ENCODE assay signal across 24 cellular contexts in genomic region chr22:48279465-48279765, GRCh38.
"Had no signal": no experiment of that assay in that cellular context is flagged by ENCODE, and none has a peak within 500 bp of the region (broad histone marks: within the 10 kb centered on the region; RNA-seq: fewer than 3 reads in every experiment).

No MANE protein-coding gene starts in this region.

- H3K4me3 ChIP-seq: adrenal gland, pancreas, spleen, tibial nerve had no signal

- H3K9me3 ChIP-seq: adrenal gland, pancreas, tibial nerve had no signal

- H3K36me3 ChIP-seq: adrenal gland, brain microvascular endothelial cell, pancreas, spleen, tibial nerve, WERI-Rb-1 had no signal

- ATAC-seq: activated CD4-positive, CD25-positive, alpha-beta regulatory T cell treated with anti-CD3 and anti-CD28 coated beads, Interleukin-2, amount 50 U/mL, for 24 hours; pancreas; T-helper 17 cell had no signal

- H3K27me3 ChIP-seq: adrenal gland, brain microvascular endothelial cell had no signal

- H3K27ac ChIP-seq: adrenal gland, brain microvascular endothelial cell, pancreas, spleen, tibial nerve, WERI-Rb-1 had no signal

- DNase-seq: activated CD4-positive, alpha-beta T cell treated with anti-CD3 and anti-CD28 coated beads for 48 hours; activated CD4-positive, alpha-beta T cell treated with anti-CD3 and anti-CD28 coated beads, Interleukin-2, amount 50 U/mL, for 48 hours; activated naive CD4-positive, alpha-beta T cell treated with anti-CD3 and anti-CD28 coated beads for 36 hours; activated naive CD8-positive, alpha-beta T cell treated with anti-CD3 and anti-CD28 coated beads for 36 hours; adrenal gland; aorta; brain microvascular endothelial cell; dermis blood vessel endothelial cell; effector CD4-positive, alpha-beta T cell; hippocampal formation; immature natural killer cell; left colon; mammary epithelial cell; naive B cell; nephron progenitor cell; pancreas; right cardiac atrium; spleen; stimulated activated naive CD4-positive, alpha-beta T cell treated with Interleukin-2 at 50 U/mL for 16 hours; T-helper 17 cell; T1000; WERI-Rb-1 had no signal

- H3K4me1 ChIP-seq: adrenal gland, pancreas, spleen had no signal
